1 cellular context compared by ENCODE assay signal in the genomic region with DNA sequence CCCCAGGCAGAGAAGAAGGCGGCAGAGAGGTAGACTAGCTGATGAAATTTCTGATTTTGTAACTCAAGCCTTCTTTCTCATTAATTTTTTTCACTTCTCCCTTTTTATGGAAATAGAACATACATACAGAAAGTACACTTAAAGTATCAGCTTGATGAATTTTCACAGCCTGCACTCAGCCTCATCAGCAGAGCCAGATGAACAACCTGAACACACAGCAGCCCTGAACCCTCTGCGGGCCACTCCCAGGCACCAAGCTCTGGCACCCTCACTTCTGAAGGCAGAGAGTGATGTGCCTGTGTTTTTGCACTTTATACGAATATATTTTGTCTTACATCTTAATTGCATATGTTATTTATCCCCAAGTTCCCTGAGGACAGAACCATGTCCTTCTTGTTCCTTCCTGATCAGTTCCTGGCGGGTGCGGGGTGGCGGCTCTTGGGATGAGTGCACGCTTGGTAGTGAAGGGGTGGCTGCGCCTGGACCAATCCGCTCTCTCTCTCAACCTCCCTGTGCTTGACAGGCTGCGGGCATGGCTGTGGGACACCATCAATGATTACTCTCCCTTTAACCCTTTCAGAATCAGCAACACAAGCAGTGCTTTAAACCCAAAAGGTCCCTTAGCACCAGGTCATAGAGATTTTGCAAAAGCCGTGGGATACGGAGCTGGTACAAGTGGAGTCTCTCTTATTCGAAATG.
A peak's percentile ranks its signal among the peaks of the same experiment; 100 is the strongest.
TF ChIP-seq lines count a peak whose summit lies in the region.

No MANE protein-coding gene starts in this region.

TF ChIP-seq in HepG2, 621 proteins besides CTCF, POLR2A, EP300 and RAD21 (continued from another document):
- TF ChIP-seq, protein P1, sequence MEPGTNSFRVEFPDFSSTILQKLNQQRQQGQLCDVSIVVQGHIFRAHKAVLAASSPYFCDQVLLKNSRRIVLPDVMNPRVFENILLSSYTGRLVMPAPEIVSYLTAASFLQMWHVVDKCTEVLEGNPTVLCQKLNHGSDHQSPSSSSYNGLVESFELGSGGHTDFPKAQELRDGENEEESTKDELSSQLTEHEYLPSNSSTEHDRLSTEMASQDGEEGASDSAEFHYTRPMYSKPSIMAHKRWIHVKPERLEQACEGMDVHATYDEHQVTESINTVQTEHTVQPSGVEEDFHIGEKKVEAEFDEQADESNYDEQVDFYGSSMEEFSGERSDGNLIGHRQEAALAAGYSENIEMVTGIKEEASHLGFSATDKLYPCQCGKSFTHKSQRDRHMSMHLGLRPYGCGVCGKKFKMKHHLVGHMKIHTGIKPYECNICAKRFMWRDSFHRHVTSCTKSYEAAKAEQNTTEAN (CRISPR knock-in tag; conservative IDR thresholded peaks at IDR 0.05): 0 out of 2 replicates have a peak, but pooled peaks have one; percentile 17
- TF ChIP-seq ZMYM2 (CRISPR knock-in tag; IDR thresholded peaks at IDR 0.05) (no peak), IRX3 (CRISPR knock-in tag; IDR thresholded peaks at IDR 0.05; ENCODE audit: borderline replicate concordance, low read depth) (no peak), ZZZ3 (CRISPR knock-in tag; IDR thresholded peaks at IDR 0.05; ENCODE audit: borderline replicate concordance) (no peak), MEIS2 (CRISPR knock-in tag; IDR thresholded peaks at IDR 0.05) (no peak)
- TF ChIP-seq, protein P2, sequence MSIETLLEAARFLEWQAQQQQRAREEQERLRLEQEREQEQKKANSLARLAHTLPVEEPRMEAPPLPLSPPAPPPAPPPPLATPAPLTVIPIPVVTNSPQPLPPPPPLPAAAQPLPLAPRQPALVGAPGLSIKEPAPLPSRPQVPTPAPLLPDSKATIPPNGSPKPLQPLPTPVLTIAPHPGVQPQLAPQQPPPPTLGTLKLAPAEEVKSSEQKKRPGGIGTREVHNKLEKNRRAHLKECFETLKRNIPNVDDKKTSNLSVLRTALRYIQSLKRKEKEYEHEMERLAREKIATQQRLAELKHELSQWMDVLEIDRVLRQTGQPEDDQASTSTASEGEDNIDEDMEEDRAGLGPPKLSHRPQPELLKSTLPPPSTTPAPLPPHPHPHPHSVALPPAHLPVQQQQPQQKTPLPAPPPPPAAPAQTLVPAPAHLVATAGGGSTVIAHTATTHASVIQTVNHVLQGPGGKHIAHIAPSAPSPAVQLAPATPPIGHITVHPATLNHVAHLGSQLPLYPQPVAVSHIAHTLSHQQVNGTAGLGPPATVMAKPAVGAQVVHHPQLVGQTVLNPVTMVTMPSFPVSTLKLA (IDR thresholded peaks at IDR 0.05): no peak
- TF ChIP-seq, protein P3, sequence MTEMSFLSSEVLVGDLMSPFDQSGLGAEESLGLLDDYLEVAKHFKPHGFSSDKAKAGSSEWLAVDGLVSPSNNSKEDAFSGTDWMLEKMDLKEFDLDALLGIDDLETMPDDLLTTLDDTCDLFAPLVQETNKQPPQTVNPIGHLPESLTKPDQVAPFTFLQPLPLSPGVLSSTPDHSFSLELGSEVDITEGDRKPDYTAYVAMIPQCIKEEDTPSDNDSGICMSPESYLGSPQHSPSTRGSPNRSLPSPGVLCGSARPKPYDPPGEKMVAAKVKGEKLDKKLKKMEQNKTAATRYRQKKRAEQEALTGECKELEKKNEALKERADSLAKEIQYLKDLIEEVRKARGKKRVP (CRISPR knock-in tag; IDR thresholded peaks at IDR 0.05): 0 out of 4 replicates have a peak, but pooled peaks of 1 of the 2 experiments have one; percentile 1
- TF ChIP-seq, protein P4, sequence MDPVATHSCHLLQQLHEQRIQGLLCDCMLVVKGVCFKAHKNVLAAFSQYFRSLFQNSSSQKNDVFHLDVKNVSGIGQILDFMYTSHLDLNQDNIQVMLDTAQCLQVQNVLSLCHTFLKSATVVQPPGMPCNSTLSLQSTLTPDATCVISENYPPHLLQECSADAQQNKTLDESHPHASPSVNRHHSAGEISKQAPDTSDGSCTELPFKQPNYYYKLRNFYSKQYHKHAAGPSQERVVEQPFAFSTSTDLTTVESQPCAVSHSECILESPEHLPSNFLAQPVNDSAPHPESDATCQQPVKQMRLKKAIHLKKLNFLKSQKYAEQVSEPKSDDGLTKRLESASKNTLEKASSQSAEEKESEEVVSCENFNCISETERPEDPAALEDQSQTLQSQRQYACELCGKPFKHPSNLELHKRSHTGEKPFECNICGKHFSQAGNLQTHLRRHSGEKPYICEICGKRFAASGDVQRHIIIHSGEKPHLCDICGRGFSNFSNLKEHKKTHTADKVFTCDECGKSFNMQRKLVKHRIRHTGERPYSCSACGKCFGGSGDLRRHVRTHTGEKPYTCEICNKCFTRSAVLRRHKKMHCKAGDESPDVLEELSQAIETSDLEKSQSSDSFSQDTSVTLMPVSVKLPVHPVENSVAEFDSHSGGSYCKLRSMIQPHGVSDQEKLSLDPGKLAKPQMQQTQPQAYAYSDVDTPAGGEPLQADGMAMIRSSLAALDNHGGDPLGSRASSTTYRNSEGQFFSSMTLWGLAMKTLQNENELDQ (CRISPR knock-in tag; IDR thresholded peaks at IDR 0.05; ENCODE audit: borderline replicate concordance): no peak
- TF ChIP-seq, protein P5, sequence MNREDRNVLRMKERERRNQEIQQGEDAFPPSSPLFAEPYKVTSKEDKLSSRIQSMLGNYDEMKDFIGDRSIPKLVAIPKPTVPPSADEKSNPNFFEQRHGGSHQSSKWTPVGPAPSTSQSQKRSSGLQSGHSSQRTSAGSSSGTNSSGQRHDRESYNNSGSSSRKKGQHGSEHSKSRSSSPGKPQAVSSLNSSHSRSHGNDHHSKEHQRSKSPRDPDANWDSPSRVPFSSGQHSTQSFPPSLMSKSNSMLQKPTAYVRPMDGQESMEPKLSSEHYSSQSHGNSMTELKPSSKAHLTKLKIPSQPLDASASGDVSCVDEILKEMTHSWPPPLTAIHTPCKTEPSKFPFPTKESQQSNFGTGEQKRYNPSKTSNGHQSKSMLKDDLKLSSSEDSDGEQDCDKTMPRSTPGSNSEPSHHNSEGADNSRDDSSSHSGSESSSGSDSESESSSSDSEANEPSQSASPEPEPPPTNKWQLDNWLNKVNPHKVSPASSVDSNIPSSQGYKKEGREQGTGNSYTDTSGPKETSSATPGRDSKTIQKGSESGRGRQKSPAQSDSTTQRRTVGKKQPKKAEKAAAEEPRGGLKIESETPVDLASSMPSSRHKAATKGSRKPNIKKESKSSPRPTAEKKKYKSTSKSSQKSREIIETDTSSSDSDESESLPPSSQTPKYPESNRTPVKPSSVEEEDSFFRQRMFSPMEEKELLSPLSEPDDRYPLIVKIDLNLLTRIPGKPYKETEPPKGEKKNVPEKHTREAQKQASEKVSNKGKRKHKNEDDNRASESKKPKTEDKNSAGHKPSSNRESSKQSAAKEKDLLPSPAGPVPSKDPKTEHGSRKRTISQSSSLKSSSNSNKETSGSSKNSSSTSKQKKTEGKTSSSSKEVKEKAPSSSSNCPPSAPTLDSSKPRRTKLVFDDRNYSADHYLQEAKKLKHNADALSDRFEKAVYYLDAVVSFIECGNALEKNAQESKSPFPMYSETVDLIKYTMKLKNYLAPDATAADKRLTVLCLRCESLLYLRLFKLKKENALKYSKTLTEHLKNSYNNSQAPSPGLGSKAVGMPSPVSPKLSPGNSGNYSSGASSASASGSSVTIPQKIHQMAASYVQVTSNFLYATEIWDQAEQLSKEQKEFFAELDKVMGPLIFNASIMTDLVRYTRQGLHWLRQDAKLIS (CRISPR knock-in tag; IDR thresholded peaks at IDR 0.05): no peak
